In genomic region chr1:210373878-210374599, GRCh38 we compare ENCODE assay signal across 8 cellular contexts. TPM values are rescaled to one million over a fixed set of nuclear protein-coding genes. Genes with fewer than 3 reads are reported as not detected.
DNase-seq lines count a peak whose midpoint lies in the region; ATAC-seq, FAIRE-seq and TF ChIP-seq lines count a peak whose summit lies in the region.

No MANE protein-coding gene starts in this region.

- 0 out of 5 replicates have a peak, but pooled peaks cover 0 to 4% of the 10 kb centered on the region in 2 experiments for H3K27me3 ChIP-seq in K562 (ENCODE audit: control insufficient read depth in 2 of 2, insufficient read depth in 2 of 2, low read length in 2 of 2)
- H3K27me3 ChIP-seq in kidney epithelial cell (ENCODE audit: control insufficient read depth, insufficient read depth, low read length) = no peaks in the 10 kb centered on the region

- H3K9me3 Mint-ChIP-seq in T-helper 1 cell treated with Interleukin-12 subunit alpha and Interleukin-12 subunit beta and Interleukin-4 antibody, amounts not matched to agents 30 μg/mL and 1 μg/mL, for 36 hours = no peaks in the 10 kb centered on the region

- no peak for TF ChIP-seq EP300 in K562 (IDR thresholded peaks at IDR 0.05; ENCODE audit: low read length)

- peak; percentile 76 to 90 (median 83) for TF ChIP-seq CTCF in K562 (IDR thresholded peaks at IDR 0.05 in 2 of 3, conservative IDR thresholded peaks at IDR 0.05 in 1 of 3; ENCODE audit: insufficient read depth in 2 of 3, low read depth in 1 of 3, low read length in 3 of 3)
- TF ChIP-seq CTCF in kidney epithelial cell (IDR thresholded peaks at IDR 0.05; ENCODE audit: insufficient read depth, low read length, poor library complexity, severe bottlenecking) = peak; percentile 97

- H3K9ac ChIP-seq in K562 (ENCODE audit: insufficient read depth in 1 of 2, low read depth in 2 of 2, low read length in 2 of 2) = 0 out of 4 replicates have a peak overlapping the region, but pooled peaks of 1 of the 2 experiments have one; percentile 14

- peak overlapping the region; percentile 68 for H3K27ac ChIP-seq in K562 (ENCODE audit: extremely low read depth, low read depth, low read length)

- H3K4me1 Mint-ChIP-seq in T-helper 1 cell treated with Interleukin-12 subunit alpha and Interleukin-12 subunit beta and Interleukin-4 antibody, amounts not matched to agents 30 μg/mL and 1 μg/mL, for 36 hours (ENCODE audit: low read depth) = peaks cover 3% of the 10 kb centered on the region

- in situ Hi-C loops in K562 (cut with MboI) = no loop called here

- H3K4me1 ChIP-seq in K562 (replicated peaks in 1 of 2; ENCODE audit: control insufficient read depth in 2 of 2, insufficient read depth in 2 of 2, low read length in 2 of 2) = no peaks in the 10 kb centered on the region; a peak in 1 of 5 replicates

- ATAC-seq in K562 = peak; percentile 92

- POLR2A ChIA-PET in K562 (lab: Yijun Ruan, JAX) = interaction anchor here (0.6 to 1.8 kb wide), 9 partner anchors 8 to 1460 kb away, joined by 3 to 13 read pairs (median 3); no protein-coding TSS in a partner anchor

- TF ChIP-seq POLR2A in H54 (IDR thresholded peaks at IDR 0.05; ENCODE audit: low read depth, low read length) (peak; percentile 58), K562 (conservative IDR thresholded peaks at IDR 0.05) (peak; percentile 100)

- peaks cover 9% of the 10 kb centered on the region for H3K27me3 Mint-ChIP-seq in T-helper 1 cell treated with Interleukin-12 subunit alpha and Interleukin-12 subunit beta and Interleukin-4 antibody, amounts not matched to agents 30 μg/mL and 1 μg/mL, for 36 hours (ENCODE audit: low read depth)

- intact Hi-C loops in K562 (cut with micrococcal nuclease) = no loop called here

- WGBS in K562 (ENCODE audit: insufficient coverage, low coverage, missing lambda C conversion rate) = under 1% methylated on average over 9 of the region's 9 CpGs

- TSS peak; percentile 100 for BruUV-seq in K562 (replicated peaks; lab: Mats Ljungman, UMichigan)

- H3K9me1 ChIP-seq in K562 (ENCODE audit: control insufficient read depth, insufficient read depth, low read length) = no peaks in the 10 kb centered on the region

- peak overlapping the region; percentile 37; the same call in 1 of the 2 replicates for H2AFZ ChIP-seq in K562 (ENCODE audit: low read depth, low read length)

- H3K79me2 ChIP-seq in K562 (ENCODE audit: control insufficient read depth, insufficient read depth, low read length) = no peaks in the 10 kb centered on the region

- H3K9me3 ChIP-seq in K562 (replicated peaks; ENCODE audit: control insufficient read depth, insufficient read depth, low read depth, low read length) = no peaks in the 10 kb centered on the region

- H3K27ac Mint-ChIP-seq in T-helper 1 cell treated with Interleukin-12 subunit alpha and Interleukin-12 subunit beta and Interleukin-4 antibody, amounts not matched to agents 30 μg/mL and 1 μg/mL, for 36 hours = peak overlapping the region; percentile 56

- no peaks in the 10 kb centered on the region for H3K36me3 Mint-ChIP-seq in T-helper 1 cell treated with Interleukin-12 subunit alpha and Interleukin-12 subunit beta and Interleukin-4 antibody, amounts not matched to agents 30 μg/mL and 1 μg/mL, for 36 hours (ENCODE audit: low read depth)

- no peak overlapping the region for H3K4me3 ChIP-seq in K562
- no peak overlapping the region for H3K4me3 ChIP-seq in kidney epithelial cell (ENCODE audit: low read depth, low read length)

- H4K20me1 ChIP-seq in K562 (replicated peaks; ENCODE audit: control insufficient read depth, insufficient read depth, low read length) = no peaks in the 10 kb centered on the region

- H3K4me2 ChIP-seq in K562 (ENCODE audit: insufficient read depth, low read length) = no peak overlapping the region

- no peak for TF ChIP-seq RAD21 in K562 (CRISPR knock-in tag; conservative IDR thresholded peaks at IDR 0.05 in 1 of 2, IDR thresholded peaks at IDR 0.05 in 1 of 2)

- H3K4me3 Mint-ChIP-seq in T-helper 1 cell treated with Interleukin-12 subunit alpha and Interleukin-12 subunit beta and Interleukin-4 antibody, amounts not matched to agents 30 μg/mL and 1 μg/mL, for 36 hours = no peak overlapping the region

- DNase-seq in NCI-H2029 (lab: John Stamatoyannopoulos, UW) (peak; percentile 30), NCI-H2029 treated with DMSO at 0.1 percent for 48 hours (lab: John Stamatoyannopoulos, UW) (no peak), H54 (ENCODE audit: insufficient read length, low spot score) (peak; percentile 40), LHCN-M2 (ENCODE audit: low read depth) (peak; percentile 100), K562 (ENCODE audit: extremely low read depth in 1 of 4, low spot score in 3 of 4) (peak; percentile 85 to 88 (median 87)), kidney epithelial cell (ENCODE audit: low read depth) (peak; percentile 99)
- peak; percentile 21 for DNase-seq in stimulated activated CD8-positive, alpha-beta memory T cell treated with anti-CD3 and anti-CD28 coated beads, Interleukin-12 subunit alpha, Interleukin-12 subunit beta, amount 100 ng/mL, for 1 hour (ENCODE audit: low read depth)

- no peaks in the 10 kb centered on the region for H3K36me3 ChIP-seq in K562 (ENCODE audit: control insufficient read depth, insufficient read depth, low read length)
- no peaks in the 10 kb centered on the region for H3K36me3 ChIP-seq in kidney epithelial cell (ENCODE audit: control insufficient read depth, insufficient read depth, low read length)

- CTCF ChIA-PET in K562 (lab: Yijun Ruan, JAX; ENCODE audit: low intra/inter-chr PET ratio) = no interaction called here

- peak; percentile 93 for FAIRE-seq in H54 (lab: Jason Lieb, UNC)
- peak; percentile 96 for FAIRE-seq in K562 (lab: Jason Lieb, UNC)

TF ChIP-seq in K562, 482 proteins besides CTCF, POLR2A, EP300 and RAD21 (continues in another document):
- no peak for TF ChIP-seq KLF6 (CRISPR knock-in tag; IDR thresholded peaks at IDR 0.05; ENCODE audit: borderline replicate concordance)
- no peak for TF ChIP-seq ILK (tag; IDR thresholded peaks at IDR 0.05; ENCODE audit: borderline replicate concordance, low read depth)
- TF ChIP-seq SMAD4 (CRISPR knock-in tag; conservative IDR thresholded peaks at IDR 0.05) = no peak
- no peak for TF ChIP-seq MTA2 (IDR thresholded peaks at IDR 0.05; ENCODE audit: low read depth)
- TF ChIP-seq PHF8 (IDR thresholded peaks at IDR 0.05; ENCODE audit: borderline replicate concordance, low read length) = no peak
- TF ChIP-seq POLR3A (IDR thresholded peaks at IDR 0.05; ENCODE audit: borderline replicate concordance, extremely low read depth, insufficient read depth, insufficient read length) = no peak
- TF ChIP-seq MAFF (IDR thresholded peaks at IDR 0.05; ENCODE audit: low read length) = peak; percentile 34
- TF ChIP-seq ZNF57 (CRISPR knock-in tag; IDR thresholded peaks at IDR 0.05) = no peak
- TF ChIP-seq ELF2 (CRISPR knock-in tag; IDR thresholded peaks at IDR 0.05) = no peak
- no peak for TF ChIP-seq SRSF3 (IDR thresholded peaks at IDR 0.05; ENCODE audit: insufficient read depth, low read length)
- TF ChIP-seq ETV1 (tag; conservative IDR thresholded peaks at IDR 0.05; ENCODE audit: low read depth) = 0 out of 2 replicates have a peak, but pooled peaks have one; percentile 32
- TF ChIP-seq CBX3 (IDR thresholded peaks at IDR 0.05; ENCODE audit: borderline replicate concordance in 1 of 2, low read length in 2 of 2) = peak in 1 of 2 experiments; percentile 72; a peak in 1 of 3 replicates
- TF ChIP-seq CLOCK (CRISPR knock-in tag; IDR thresholded peaks at IDR 0.05; ENCODE audit: borderline replicate concordance) = no peak
- TF ChIP-seq NELFE (IDR thresholded peaks at IDR 0.05; ENCODE audit: insufficient read depth, insufficient read length) = no peak
- TF ChIP-seq NFIC (IDR thresholded peaks at IDR 0.05) = peak; percentile 58

RNA-seq across cellular contexts. Expression of gene HHAT, which starts 45.3 kb away (rescaled TPM):
- 24.6 and 28.1 TPM in 2 replicates for total RNA-seq in LHCN-M2 (2014; rRNA removed)
- 11.9 TPM for polyA plus RNA-seq in LHCN-M2 (2012)
- total RNA-seq in K562 (2011; cell fraction: chromatin; rRNA removed; ENCODE audit: low replicate concordance) = not detected in 2 replicates
- total RNA-seq in K562 (2011; cell fraction: nucleolus; rRNA removed) = not detected in 2 replicates
- total RNA-seq in K562 (2011; cell fraction: nucleoplasm; rRNA removed) = not detected in 2 replicates
- total RNA-seq in K562 (2014; rRNA removed) = 0.12 and 0.14 TPM in 2 replicates
- 0.13 and 0.15 TPM in 2 replicates for total RNA-seq in K562 (2014; rRNA removed; fragmentation: Illumina TruSeq; extraction: Trizol)
- total RNA-seq in K562 (2015; rRNA removed; fragmentation: Illumina TruSeq; extraction: Trizol) = 0.14 and 0.19 TPM in 2 replicates
- 0.11 and 0.13 TPM in 2 replicates for total RNA-seq in K562 (2021)
- polyA plus RNA-seq in K562 (2011; rRNA removed) = not detected in 2 replicates
- polyA plus RNA-seq in K562 (2011; cell fraction: cytosol; rRNA removed) = not detected in 2 replicates
- 0.04 TPM in 1 of 2 replicates, not detected in the other for polyA plus RNA-seq in K562 (2011; cell fraction: nucleus; rRNA removed)
- 0.14 and 0.18 TPM in 2 replicates for polyA plus RNA-seq in K562 (2012)
- 0.10 TPM in 2 replicates for polyA plus RNA-seq in K562 (2014; fragmentation: Illumina TruSeq; extraction: Trizol)
- under 1 TPM; 0.07 to 0.13 TPM for polyA plus RNA-seq in K562 (2014; fragmentation: Nextera tagmentation; extraction: Ambion mirVana)
- polyA plus RNA-seq in K562 (2014; rRNA removed) = 0.16 and 0.23 TPM in 2 replicates
- not detected in 2 replicates for polyA minus RNA-seq in K562 (2011; rRNA and poly(A)+ RNA removed)
- not detected in 2 replicates for polyA minus RNA-seq in K562 (2011; cell fraction: cytosol; rRNA and poly(A)+ RNA removed)
- polyA minus RNA-seq in K562 (2011; cell fraction: nucleus; rRNA and poly(A)+ RNA removed) = not detected in 2 replicates
- total RNA-seq in kidney epithelial cell = 12.9 and 15.0 TPM in 2 replicates

Comparison
In these comparisons a context has a peak if more than half of its experiments do, and no peak if none do; other contexts are left out.
1. RNA of gene HHAT, which starts 45.3 kb away (total RNA-seq): 24.6 to 28.1 TPM in LHCN-M2 and 12.9 to 15.0 TPM in kidney epithelial cell; 0.11 to 0.19 TPM in K562; every median in the first group is over 10 times any median in the second.